In the genomic region with DNA sequence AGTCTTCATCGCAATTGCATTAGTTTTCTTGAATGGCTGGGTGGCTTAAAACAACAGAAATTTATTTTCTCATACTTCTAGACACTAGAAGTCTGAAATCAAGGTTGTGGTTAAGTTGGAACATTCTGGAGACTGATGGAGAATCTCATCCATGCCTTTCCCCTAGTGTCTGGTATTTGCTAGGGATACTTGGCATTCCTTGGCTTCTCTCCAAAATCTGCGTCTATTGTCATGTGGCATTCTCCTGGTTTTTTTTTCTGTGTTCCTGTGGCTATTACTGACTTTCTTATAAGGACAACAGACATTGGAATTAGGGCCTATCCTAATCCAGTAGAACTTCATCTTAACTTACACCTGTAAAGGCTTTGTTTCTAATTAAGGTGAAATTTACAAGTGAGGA, we compare ENCODE assay signal across 1 cellular context.
A peak's percentile ranks its signal among the peaks of the same experiment; 100 is the strongest.
TF ChIP-seq lines count a peak whose summit lies in the region.

No MANE protein-coding gene starts in this region.

TF ChIP-seq in H1, 55 proteins besides CTCF, POLR2A, EP300 and RAD21 (continued from another document):
- TF ChIP-seq, protein P1, sequence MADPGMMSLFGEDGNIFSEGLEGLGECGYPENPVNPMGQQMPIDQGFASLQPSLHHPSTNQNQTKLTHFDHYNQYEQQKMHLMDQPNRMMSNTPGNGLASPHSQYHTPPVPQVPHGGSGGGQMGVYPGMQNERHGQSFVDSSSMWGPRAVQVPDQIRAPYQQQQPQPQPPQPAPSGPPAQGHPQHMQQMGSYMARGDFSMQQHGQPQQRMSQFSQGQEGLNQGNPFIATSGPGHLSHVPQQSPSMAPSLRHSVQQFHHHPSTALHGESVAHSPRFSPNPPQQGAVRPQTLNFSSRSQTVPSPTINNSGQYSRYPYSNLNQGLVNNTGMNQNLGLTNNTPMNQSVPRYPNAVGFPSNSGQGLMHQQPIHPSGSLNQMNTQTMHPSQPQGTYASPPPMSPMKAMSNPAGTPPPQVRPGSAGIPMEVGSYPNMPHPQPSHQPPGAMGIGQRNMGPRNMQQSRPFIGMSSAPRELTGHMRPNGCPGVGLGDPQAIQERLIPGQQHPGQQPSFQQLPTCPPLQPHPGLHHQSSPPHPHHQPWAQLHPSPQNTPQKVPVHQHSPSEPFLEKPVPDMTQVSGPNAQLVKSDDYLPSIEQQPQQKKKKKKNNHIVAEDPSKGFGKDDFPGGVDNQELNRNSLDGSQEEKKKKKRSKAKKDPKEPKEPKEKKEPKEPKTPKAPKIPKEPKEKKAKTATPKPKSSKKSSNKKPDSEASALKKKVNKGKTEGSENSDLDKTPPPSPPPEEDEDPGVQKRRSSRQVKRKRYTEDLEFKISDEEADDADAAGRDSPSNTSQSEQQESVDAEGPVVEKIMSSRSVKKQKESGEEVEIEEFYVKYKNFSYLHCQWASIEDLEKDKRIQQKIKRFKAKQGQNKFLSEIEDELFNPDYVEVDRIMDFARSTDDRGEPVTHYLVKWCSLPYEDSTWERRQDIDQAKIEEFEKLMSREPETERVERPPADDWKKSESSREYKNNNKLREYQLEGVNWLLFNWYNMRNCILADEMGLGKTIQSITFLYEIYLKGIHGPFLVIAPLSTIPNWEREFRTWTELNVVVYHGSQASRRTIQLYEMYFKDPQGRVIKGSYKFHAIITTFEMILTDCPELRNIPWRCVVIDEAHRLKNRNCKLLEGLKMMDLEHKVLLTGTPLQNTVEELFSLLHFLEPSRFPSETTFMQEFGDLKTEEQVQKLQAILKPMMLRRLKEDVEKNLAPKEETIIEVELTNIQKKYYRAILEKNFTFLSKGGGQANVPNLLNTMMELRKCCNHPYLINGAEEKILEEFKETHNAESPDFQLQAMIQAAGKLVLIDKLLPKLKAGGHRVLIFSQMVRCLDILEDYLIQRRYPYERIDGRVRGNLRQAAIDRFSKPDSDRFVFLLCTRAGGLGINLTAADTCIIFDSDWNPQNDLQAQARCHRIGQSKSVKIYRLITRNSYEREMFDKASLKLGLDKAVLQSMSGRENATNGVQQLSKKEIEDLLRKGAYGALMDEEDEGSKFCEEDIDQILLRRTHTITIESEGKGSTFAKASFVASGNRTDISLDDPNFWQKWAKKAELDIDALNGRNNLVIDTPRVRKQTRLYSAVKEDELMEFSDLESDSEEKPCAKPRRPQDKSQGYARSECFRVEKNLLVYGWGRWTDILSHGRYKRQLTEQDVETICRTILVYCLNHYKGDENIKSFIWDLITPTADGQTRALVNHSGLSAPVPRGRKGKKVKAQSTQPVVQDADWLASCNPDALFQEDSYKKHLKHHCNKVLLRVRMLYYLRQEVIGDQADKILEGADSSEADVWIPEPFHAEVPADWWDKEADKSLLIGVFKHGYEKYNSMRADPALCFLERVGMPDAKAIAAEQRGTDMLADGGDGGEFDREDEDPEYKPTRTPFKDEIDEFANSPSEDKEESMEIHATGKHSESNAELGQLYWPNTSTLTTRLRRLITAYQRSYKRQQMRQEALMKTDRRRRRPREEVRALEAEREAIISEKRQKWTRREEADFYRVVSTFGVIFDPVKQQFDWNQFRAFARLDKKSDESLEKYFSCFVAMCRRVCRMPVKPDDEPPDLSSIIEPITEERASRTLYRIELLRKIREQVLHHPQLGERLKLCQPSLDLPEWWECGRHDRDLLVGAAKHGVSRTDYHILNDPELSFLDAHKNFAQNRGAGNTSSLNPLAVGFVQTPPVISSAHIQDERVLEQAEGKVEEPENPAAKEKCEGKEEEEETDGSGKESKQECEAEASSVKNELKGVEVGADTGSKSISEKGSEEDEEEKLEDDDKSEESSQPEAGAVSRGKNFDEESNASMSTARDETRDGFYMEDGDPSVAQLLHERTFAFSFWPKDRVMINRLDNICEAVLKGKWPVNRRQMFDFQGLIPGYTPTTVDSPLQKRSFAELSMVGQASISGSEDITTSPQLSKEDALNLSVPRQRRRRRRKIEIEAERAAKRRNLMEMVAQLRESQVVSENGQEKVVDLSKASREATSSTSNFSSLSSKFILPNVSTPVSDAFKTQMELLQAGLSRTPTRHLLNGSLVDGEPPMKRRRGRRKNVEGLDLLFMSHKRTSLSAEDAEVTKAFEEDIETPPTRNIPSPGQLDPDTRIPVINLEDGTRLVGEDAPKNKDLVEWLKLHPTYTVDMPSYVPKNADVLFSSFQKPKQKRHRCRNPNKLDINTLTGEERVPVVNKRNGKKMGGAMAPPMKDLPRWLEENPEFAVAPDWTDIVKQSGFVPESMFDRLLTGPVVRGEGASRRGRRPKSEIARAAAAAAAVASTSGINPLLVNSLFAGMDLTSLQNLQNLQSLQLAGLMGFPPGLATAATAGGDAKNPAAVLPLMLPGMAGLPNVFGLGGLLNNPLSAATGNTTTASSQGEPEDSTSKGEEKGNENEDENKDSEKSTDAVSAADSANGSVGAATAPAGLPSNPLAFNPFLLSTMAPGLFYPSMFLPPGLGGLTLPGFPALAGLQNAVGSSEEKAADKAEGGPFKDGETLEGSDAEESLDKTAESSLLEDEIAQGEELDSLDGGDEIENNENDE (IDR thresholded peaks at IDR 0.05; ENCODE audit: insufficient replicate concordance, low read length) = peak; percentile 68
- TF ChIP-seq POU5F1 (IDR thresholded peaks at IDR 0.05; ENCODE audit: low read depth, low read length) (peak; percentile 86), JUND (IDR thresholded peaks at IDR 0.05; ENCODE audit: low read length) (peak; percentile 57), TEAD4 (IDR thresholded peaks at IDR 0.05; ENCODE audit: low read depth, low read length) (peak; percentile 100)
